Comparison of ENCODE assay signal across 21 cellular contexts in genomic region chr12:56317675-56318074, GRCh38. TPM values are rescaled to one million over a fixed set of nuclear protein-coding genes. Genes with fewer than 3 reads are reported as not detected.
DNase-seq lines count a peak whose midpoint lies in the region; ATAC-seq and TF ChIP-seq lines count a peak whose summit lies in the region.
"Had no signal": no experiment of that assay in that cellular context is flagged by ENCODE, and none has a peak within 500 bp of the region (broad histone marks: within the 10 kb centered on the region; RNA-seq: fewer than 3 reads in every experiment).

No MANE protein-coding gene starts in this region.

- no peak overlapping the region for H3K27ac Mint-ChIP-seq in endodermal cell

- intact Hi-C loops in A673 (cut with micrococcal nuclease; ENCODE audit: unreplicated experiment): loop anchor here (5.0 kb wide), 1 partner anchor 145 kb away; no protein-coding TSS in a partner anchor

- no peaks in the 10 kb centered on the region for H3K27me3 ChIP-seq in A673 (replicated peaks; ENCODE audit: insufficient read depth, low read depth, low read length, poor library complexity)
- no peaks in the 10 kb centered on the region for H3K27me3 ChIP-seq in endodermal cell (ENCODE audit: control insufficient read depth, insufficient read depth, low read length, poor library complexity, severe bottlenecking)
- H3K27me3 ChIP-seq: esophagus muscularis mucosa, left lung, SJCRH30 had no signal

- H3K9me3 ChIP-seq in A673 (ENCODE audit: low read depth, low read length, poor library complexity, severe bottlenecking) (no peaks in the 10 kb centered on the region), endodermal cell (ENCODE audit: control insufficient read depth, low read length) (no peaks in the 10 kb centered on the region)
- H3K9me3 ChIP-seq: esophagus muscularis mucosa, left lung, SJCRH30 had no signal

- H3K4me3 Mint-ChIP-seq in endodermal cell: no peak overlapping the region

- H3K27me3 Mint-ChIP-seq in endodermal cell (ENCODE audit: insufficient read depth): no peaks in the 10 kb centered on the region

- CTCF ChIA-PET in A673 (lab: Charles Lee): interaction anchor here (0.6 kb wide), 1 partner anchor 12 kb away, joined by 10 read pairs; no protein-coding TSS in a partner anchor

- peaks cover 30% of the 10 kb centered on the region for H3K36me3 ChIP-seq in A673 (ENCODE audit: insufficient read depth, low read length, poor library complexity, severe bottlenecking)
- H3K36me3 ChIP-seq in endodermal cell (ENCODE audit: control insufficient read depth, insufficient read depth, low read length): peaks cover 17% of the 10 kb centered on the region

- H3K9ac ChIP-seq in endodermal cell (ENCODE audit: extremely low read depth, low read length, poor library complexity, severe bottlenecking): no peak overlapping the region

- no peaks in the 10 kb centered on the region for H3K9me3 Mint-ChIP-seq in endodermal cell

- no TSS peak for BruUV-seq in A673 (replicated peaks; lab: Mats Ljungman, UMichigan)

- POLR2A ChIA-PET in A673 (lab: Charles Lee; ENCODE audit: low non-redundant PET): no interaction called here

- peaks cover 5% of the 10 kb centered on the region for H3K4me1 Mint-ChIP-seq in endodermal cell

- no peak overlapping the region for H3K27ac ChIP-seq in A673 (ENCODE audit: low read depth, low read length, poor library complexity, severe bottlenecking)
- no peak overlapping the region for H3K27ac ChIP-seq in endodermal cell (ENCODE audit: low read depth, low read length)
- H3K27ac ChIP-seq: left lung, PC-9, SJCRH30 had no signal

- H3K4me3 ChIP-seq in A673 (ENCODE audit: low read depth, low read length, poor library complexity, severe bottlenecking) (no peak overlapping the region), endodermal cell (ENCODE audit: low read length) (no peak overlapping the region)
- H3K4me3 ChIP-seq: esophagus muscularis mucosa, left lung, PC-9, SJCRH30 had no signal

- ATAC-seq in GM21390 (IDR thresholded peaks at IDR 0.05; ENCODE audit: unreplicated experiment): no peak
- ATAC-seq: left lung had no signal

- peaks cover 26% of the 10 kb centered on the region for H3K36me3 Mint-ChIP-seq in endodermal cell (ENCODE audit: low read depth)

- H3K4me1 ChIP-seq in A673 (ENCODE audit: insufficient read depth, low read length, poor library complexity, severe bottlenecking): peaks cover 8% of the 10 kb centered on the region
- peaks cover 5% of the 10 kb centered on the region for H3K4me1 ChIP-seq in endodermal cell (ENCODE audit: control insufficient read depth, insufficient read depth, low read length)

- WGBS in endodermal cell (ENCODE audit: insufficient coverage in 1 of 2, insufficient read length in 1 of 2), 2 experiments: 79 to 86% methylated on average over 3 of the region's 3 CpGs

- DNase-seq in A673 (ENCODE audit: low spot score) (no peak), GM10266 (ENCODE audit: extremely low spot score) (no peak), OCI-M1 (lab: John Stamatoyannopoulos, UW) (peak; percentile 13), endodermal cell (peak; percentile 81), mucosa of gallbladder (ENCODE audit: low spot score) (no peak), SK-N-DZ (ENCODE audit: low spot score) (no peak)
- no peak for DNase-seq in activated effector memory CD4-positive, alpha-beta T cell treated with Interleukin-2 at 50 U/mL for 16 hours
- DNase-seq: activated CD4-positive, CD25-positive, alpha-beta regulatory T cell; activated gamma-delta T cell; cerebellar nuclear complex; DMS79; effector CD4-positive, alpha-beta T cell; left lung; NCI-H1417 treated with DMSO at 0.1 percent for 48 hours; NCI-H526; PC-9; SJCRH30 had no signal

- peak; percentile 35 for TF ChIP-seq CTCF in A673 (conservative IDR thresholded peaks at IDR 0.05; ENCODE audit: low read depth, low read length)
- TF ChIP-seq CTCF in GM10266 (IDR thresholded peaks at IDR 0.05; ENCODE audit: control insufficient read depth, insufficient read depth, low read depth, missing control alignments): peak; percentile 23
- TF ChIP-seq CTCF in endodermal cell (conservative IDR thresholded peaks at IDR 0.05): peak; percentile 61

RNA-seq across cellular contexts. Expression of gene CNPY2, which starts 1.9 kb away (rescaled TPM):
- 162 and 166 TPM in 2 replicates for total RNA-seq in A673 (2021)
- total RNA-seq in endodermal cell: 100 to 1,000 TPM; 183 to 198 TPM
- 147 TPM for polyA plus RNA-seq in endodermal cell (2013, experiment 1 of 2)
- 135 TPM for polyA plus RNA-seq in endodermal cell (2013, experiment 2 of 2)
- total RNA-seq in mucosa of gallbladder: 140 TPM
- 153 and 168 TPM in 2 replicates for polyA plus RNA-seq in SK-N-DZ (2014; cell fraction: cytosol; rRNA removed)
- 115 and 135 TPM in 2 replicates for polyA plus RNA-seq in SK-N-DZ (2014; cell fraction: nucleus; rRNA removed)

RNA-seq across cellular contexts. Expression of gene PAN2, which starts 16.1 kb away (rescaled TPM):
- total RNA-seq in A673 (2021): 46.3 and 64.9 TPM in 2 replicates
- total RNA-seq in endodermal cell: 10 to 100 TPM; 66.5 to 90.3 TPM
- 69.2 TPM for polyA plus RNA-seq in endodermal cell (2013, experiment 1 of 2)
- polyA plus RNA-seq in endodermal cell (2013, experiment 2 of 2): 67.1 TPM
- 114 TPM for total RNA-seq in mucosa of gallbladder
- 54.5 and 62.8 TPM in 2 replicates for polyA plus RNA-seq in SK-N-DZ (2014; cell fraction: cytosol; rRNA removed)
- polyA plus RNA-seq in SK-N-DZ (2014; cell fraction: nucleus; rRNA removed): 887 and 954 TPM in 2 replicates

RNA-seq across cellular contexts. Expression of gene CS, which starts 17.5 kb away (rescaled TPM):
- total RNA-seq in A673 (2021) (412 and 448 TPM in 2 replicates), endodermal cell (100 to 1,000 TPM; 134 to 167 TPM), mucosa of gallbladder (156 TPM)
- polyA plus RNA-seq in endodermal cell (2013, experiment 1 of 2): 159 TPM
- polyA plus RNA-seq in endodermal cell (2013, experiment 2 of 2): 143 TPM
- polyA plus RNA-seq in SK-N-DZ (2014; cell fraction: cytosol; rRNA removed): 224 and 227 TPM in 2 replicates
- polyA plus RNA-seq in SK-N-DZ (2014; cell fraction: nucleus; rRNA removed): 133 and 190 TPM in 2 replicates

RNA-seq across cellular contexts. Expression of gene IL23A, which starts 21.0 kb away (rescaled TPM):
- total RNA-seq in A673 (2021) (not detected in 2 replicates), endodermal cell (10 to 100 TPM in 1 of 2 donors, 1 to 10 TPM in 1; 4.6 to 10.4 TPM), mucosa of gallbladder (0.49 TPM)
- polyA plus RNA-seq in endodermal cell (2013, experiment 1 of 2): 0.61 TPM
- 0.99 TPM for polyA plus RNA-seq in endodermal cell (2013, experiment 2 of 2)
- 0.53 and 0.96 TPM in 2 replicates for polyA plus RNA-seq in SK-N-DZ (2014; cell fraction: cytosol; rRNA removed)
- 2.4 TPM in 1 of 2 replicates, not detected in the other for polyA plus RNA-seq in SK-N-DZ (2014; cell fraction: nucleus; rRNA removed)
- total RNA-seq: esophagus muscularis mucosa, SJCRH30, temporal lobe had no signal
- polyA plus RNA-seq: aorta had no signal

RNA-seq across cellular contexts. Expression of gene STAT2, which starts 42.2 kb away (rescaled TPM):
- total RNA-seq in A673 (2021): 41.0 and 51.1 TPM in 2 replicates
- 100 to 1,000 TPM; 107 to 112 TPM for total RNA-seq in endodermal cell
- 65.9 TPM for polyA plus RNA-seq in endodermal cell (2013, experiment 1 of 2)
- polyA plus RNA-seq in endodermal cell (2013, experiment 2 of 2): 55.3 TPM
- total RNA-seq in mucosa of gallbladder: 125 TPM
- 30.2 and 39.8 TPM in 2 replicates for polyA plus RNA-seq in SK-N-DZ (2014; cell fraction: cytosol; rRNA removed)
- polyA plus RNA-seq in SK-N-DZ (2014; cell fraction: nucleus; rRNA removed): 71.5 and 79.5 TPM in 2 replicates

Comparison
In these comparisons a context has a peak if more than half of its experiments do, and no peak if none do; other contexts are left out.
1. DNase-seq: peak in OCI-M1 (single experiment) and endodermal cell (single experiment); none in A673 (single experiment), GM10266 (single experiment), mucosa of gallbladder (single experiment), activated effector memory CD4-positive, alpha-beta T cell treated with Interleukin-2 at 50 U/mL for 16 hours (single experiment) and SK-N-DZ (single experiment).
2. Peak in every context shown above with its lines, with median percentiles within 50 percentile points of each other: CTCF ChIP-seq.